In genomic region chr22:31107206-31108118, GRCh38 we compare ENCODE assay signal across 8 cellular contexts. TPM values are rescaled to one million over a fixed set of nuclear protein-coding genes. Genes with fewer than 3 reads are reported as not detected.
A peak's percentile ranks its signal among the peaks of the same experiment; 100 is the strongest.
DNase-seq lines count a peak whose midpoint lies in the region; ATAC-seq, FAIRE-seq and TF ChIP-seq lines count a peak whose summit lies in the region.

Gene SELENOM, minus strand, starts transcription at chr22:31107568. Its CDS starts 63 bp downstream, at chr22:31107505.

- H3K9ac ChIP-seq in kidney (ENCODE audit: low read length in 2 of 2), result peak within 1 kb of the TSS; percentile 68 to 94

- no peaks in the 10 kb centered on the region for H3K9me3 ChIP-seq in kidney (ENCODE audit: control insufficient read depth in 1 of 2, low read length in 2 of 2)

- peaks cover 0 to under 1% of the 10 kb centered on the region in 2 donors for H3K36me3 ChIP-seq in kidney (ENCODE audit: control insufficient read depth in 1 of 2, insufficient read depth in 2 of 2, low read length in 2 of 2)

- intact Hi-C loops in kidney (cut with DNase I), result no loop called here

- peak within 1 kb of the TSS; percentile 92 for H3K27ac ChIP-seq in kidney (ENCODE audit: low read depth in 2 of 2, low read length in 2 of 2)

- peak; percentile 98 for FAIRE-seq in kidney (lab: Jason Lieb, UNC)

- peak within 1 kb of the TSS; percentile 62 to 81 for H3K4me3 ChIP-seq in kidney (ENCODE audit: low read length in 2 of 2)

- peak; percentile 87 for TF ChIP-seq CTCF in kidney (IDR thresholded peaks at IDR 0.05; ENCODE audit: borderline replicate concordance, extremely low read depth, insufficient read depth)

- H3K4me1 ChIP-seq in kidney (ENCODE audit: control insufficient read depth in 1 of 2, insufficient read depth in 1 of 2, low read depth in 1 of 2, low read length in 2 of 2), result peaks cover 0 to 15% of the 10 kb centered on the region in 2 donors

- ATAC-seq in HG03039 (IDR thresholded peaks at IDR 0.05; ENCODE audit: unreplicated experiment), result peak; percentile 81

- peak; percentile 30 for DNase-seq in NK-92 (lab: John Stamatoyannopoulos, UW; ENCODE audit: unreplicated experiment)
- DNase-seq in NK-92 treated with Interleukin-12 subunit alpha and Interleukin-12 subunit beta, amount 100 ng/mL, for 24 hours (lab: John Stamatoyannopoulos, UW), result no peak
- peak; percentile 92 for DNase-seq in NCI-H2196 (lab: John Stamatoyannopoulos, UW; ENCODE audit: unreplicated experiment)
- DNase-seq in activated CD4-positive, CD25-positive, alpha-beta regulatory T cell treated with anti-CD3 and anti-CD28 coated beads, Interleukin-2, amount 50 U/mL, for 72 hours, result peak; percentile 87
- peak; percentile 81 to 95 for DNase-seq in cerebellar nuclear complex (lab: John Stamatoyannopoulos, UW)
- DNase-seq in kidney, result peak; percentile 99
- DNase-seq in stimulated activated CD4-positive, alpha-beta T cell treated with anti-CD3 and anti-CD28 coated beads, Interleukin-15, amount 100 ng/mL, for 1 hour (ENCODE audit: low read depth in 1 of 2, low spot score in 1 of 2), result peak; percentile 69 to 73

RNA-seq across cellular contexts. Expression of gene SELENOM, which starts in this region (rescaled TPM):
- total RNA-seq in kidney, result 154 TPM
- polyA plus RNA-seq in kidney (ENCODE audit: insufficient read depth, low read depth, low replicate concordance), result 291 TPM
